In the genomic region with DNA sequence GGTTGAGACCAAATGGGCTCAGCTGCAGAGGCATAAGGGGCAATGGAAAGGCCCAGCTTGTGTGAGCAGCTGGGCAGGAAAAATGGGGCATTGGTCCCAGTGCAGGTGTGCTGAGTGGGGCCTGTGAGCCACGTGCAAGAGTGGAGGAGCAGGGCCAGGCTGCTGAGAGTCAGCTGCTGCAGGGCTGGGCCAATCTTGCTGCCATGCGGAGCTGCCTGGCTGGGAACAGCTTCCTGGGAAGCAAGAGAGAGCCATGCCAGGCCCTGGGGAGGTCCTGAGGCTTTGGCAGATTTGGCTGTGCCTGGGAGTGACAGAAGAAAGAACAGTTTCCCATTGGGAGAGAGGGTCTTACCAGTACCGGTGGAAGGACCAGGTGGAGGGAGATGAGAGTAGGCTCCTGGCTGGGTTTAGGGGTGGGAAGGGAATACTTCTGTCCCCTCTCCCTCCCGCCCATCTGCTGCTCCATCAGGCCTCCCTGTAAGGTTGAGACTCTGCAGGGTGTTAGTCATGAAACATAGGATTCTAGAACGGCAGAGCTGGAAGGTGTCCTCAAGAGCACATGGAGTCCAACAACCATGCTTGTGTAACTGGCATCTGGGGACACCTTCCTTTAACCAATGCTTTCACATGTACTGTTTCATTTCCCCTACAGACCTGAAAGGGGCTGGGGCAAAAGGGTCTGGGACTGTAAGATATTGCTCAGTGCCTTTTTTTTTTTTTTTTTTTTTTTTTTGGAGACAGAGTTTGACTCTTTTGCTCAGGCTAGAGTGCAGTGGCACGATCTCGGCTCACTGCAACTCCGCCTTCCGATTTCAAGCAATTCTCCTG, we compare ENCODE assay signal across 23 cellular contexts. TPM values are rescaled to one million over a fixed set of nuclear protein-coding genes. Genes with fewer than 3 reads are reported as not detected.
DNase-seq lines count a peak whose midpoint lies in the region; ATAC-seq and TF ChIP-seq lines count a peak whose summit lies in the region.
"Had no signal": no experiment of that assay in that cellular context is flagged by ENCODE, and none has a peak within 500 bp of the region (broad histone marks: within the 10 kb centered on the region; RNA-seq: fewer than 3 reads in every experiment).

No MANE protein-coding gene starts in this region.

- H3K27me3 Mint-ChIP-seq in neural crest cell (ENCODE audit: low read depth), result peaks cover 28% of the 10 kb centered on the region

- H3K4me1 Mint-ChIP-seq in neural crest cell, result peaks cover 28% of the 10 kb centered on the region

- no peak for TF ChIP-seq CTCF in neural crest cell (conservative IDR thresholded peaks at IDR 0.05)

- no peaks in the 10 kb centered on the region for H3K9me3 ChIP-seq in SJCRH30 (replicated peaks)
- H3K9me3 ChIP-seq: BE2C, left ventricle myocardium inferior, transverse colon had no signal

- no peak overlapping the region for H3K4me3 ChIP-seq in SJCRH30
- H3K4me3 ChIP-seq: left ventricle myocardium inferior, skin epidermis, transverse colon had no signal

- H3K36me3 ChIP-seq in SJCRH30, result no peaks in the 10 kb centered on the region
- H3K36me3 ChIP-seq: BE2C, left ventricle myocardium inferior, transverse colon had no signal

- H3K27ac ChIP-seq in SJCRH30, result no peak overlapping the region
- H3K27ac ChIP-seq: left ventricle myocardium inferior, skin epidermis, transverse colon had no signal

- no peak overlapping the region for H3K27ac Mint-ChIP-seq in neural crest cell (ENCODE audit: unreplicated experiment)
- H3K27ac Mint-ChIP-seq: activated naive CD8-positive, alpha-beta T cell treated with anti-CD3 and anti-CD28 coated beads, Interleukin-2, amount 50 U/mL, for 24 hours had no signal

- H3K36me3 Mint-ChIP-seq in neural crest cell (ENCODE audit: low read depth), result peaks cover 3% of the 10 kb centered on the region
- H3K36me3 Mint-ChIP-seq: naive B cell had no signal

- H3K4me1 ChIP-seq in SJCRH30, result 0 out of 2 replicates have a peak, but pooled peaks cover 2% of the 10 kb centered on the region

- H3K4me3 Mint-ChIP-seq in neural crest cell, result peak overlapping the region; percentile 72
- H3K4me3 Mint-ChIP-seq: activated naive CD8-positive, alpha-beta T cell treated with anti-CD3 and anti-CD28 coated beads, Interleukin-2, amount 50 U/mL, for 24 hours had no signal

- ATAC-seq in GM18907 (IDR thresholded peaks at IDR 0.05; ENCODE audit: unreplicated experiment), result no peak
- ATAC-seq: activated naive CD8-positive, alpha-beta T cell treated with anti-CD3 and anti-CD28 coated beads, Interleukin-2, amount 50 U/mL, for 24 hours had no signal

- DNase-seq in DMS 273 treated with DMSO at 0.1 percent for 48 hours (lab: John Stamatoyannopoulos, UW) (peak; percentile 55), MV-4-11 (lab: John Stamatoyannopoulos, UW) (peak; percentile 40), RPMI8226 (peak; percentile 23), neural crest cell (ENCODE audit: low read depth, low spot score) (no peak), NCI-H1092 treated with DMSO at 0.1 percent for 48 hours (lab: John Stamatoyannopoulos, UW) (no peak), dedifferentiated amniotic fluid mesenchymal stem cell (ENCODE audit: extremely low spot score) (no peak), SJCRH30 (no peak)
- DNase-seq: activated CD4-positive, alpha-beta T cell treated with anti-CD3 and anti-CD28 coated beads for 4 hours; activated effector memory CD4-positive, alpha-beta T cell treated with anti-CD3 and anti-CD28 coated beads, Interleukin-2, amount 50 U/mL, for 16 hours; activated naive CD8-positive, alpha-beta T cell treated with anti-CD3 and anti-CD28 coated beads, Interleukin-2, amount 50 U/mL, for 24 hours; BE2C; DMS79; left ventricle myocardium inferior; naive B cell; NCI-H2081; NK-92 treated with Interleukin-12 subunit alpha and Interleukin-12 subunit beta, amount 100 ng/mL, for 24 hours; SHP77; transverse colon had no signal

- H3K9me3 Mint-ChIP-seq in neural crest cell, result no peaks in the 10 kb centered on the region
- H3K9me3 Mint-ChIP-seq: activated naive CD8-positive, alpha-beta T cell treated with anti-CD3 and anti-CD28 coated beads, Interleukin-2, amount 50 U/mL, for 24 hours; naive B cell had no signal

- H3K27me3 ChIP-seq in SJCRH30, result peaks cover 20% of the 10 kb centered on the region

RNA-seq across cellular contexts. Expression of gene SEPTIN3, which starts 10.4 kb away (rescaled TPM):
- 71.5 and 75.0 TPM in 2 replicates for total RNA-seq in neural crest cell
- total RNA-seq in SJCRH30 (2014; rRNA removed; shearing (Covaris generic)), result 1.1 TPM in 2 replicates
- total RNA-seq: left ventricle myocardium inferior had no signal

RNA-seq across cellular contexts. Expression of gene WBP2NL, which starts 19.0 kb away (rescaled TPM):
- total RNA-seq in neural crest cell, result not detected in 2 replicates
- total RNA-seq in SJCRH30 (2014; rRNA removed; shearing (Covaris generic)), result not detected in 2 replicates
- total RNA-seq: chondrocyte, H1 had no signal

RNA-seq across cellular contexts. Expression of gene CENPM, which starts 32.7 kb away (rescaled TPM):
- 47.3 and 48.9 TPM in 2 replicates for total RNA-seq in neural crest cell
- 60.6 and 60.9 TPM in 2 replicates for total RNA-seq in SJCRH30 (2014; rRNA removed; shearing (Covaris generic))
- total RNA-seq: mesenteric fat pad had no signal

RNA-seq across cellular contexts. Expression of gene TNFRSF13C, which starts 53.0 kb away (rescaled TPM):
- 4.0 and 4.4 TPM in 2 replicates for total RNA-seq in neural crest cell
- 0.94 and 1.8 TPM in 2 replicates for total RNA-seq in SJCRH30 (2014; rRNA removed; shearing (Covaris generic))

Comparison
In these comparisons a context has a peak if more than half of its experiments do, and no peak if none do; other contexts are left out.
1. DNase-seq: peak in DMS 273 treated with DMSO at 0.1 percent for 48 hours (single experiment), MV-4-11 (single experiment) and RPMI8226 (single experiment); none in neural crest cell (single experiment), NCI-H1092 treated with DMSO at 0.1 percent for 48 hours (single experiment), dedifferentiated amniotic fluid mesenchymal stem cell (single experiment) and SJCRH30 (0 of 2).
2. RNA of gene SEPTIN3, which starts 10.4 kb away (total RNA-seq): 71.5 to 75.0 TPM in neural crest cell; 1.1 TPM in SJCRH30; every median in the first group is over 10 times any median in the second.